ENCODE assay signal across 24 cellular contexts in the genomic region with DNA sequence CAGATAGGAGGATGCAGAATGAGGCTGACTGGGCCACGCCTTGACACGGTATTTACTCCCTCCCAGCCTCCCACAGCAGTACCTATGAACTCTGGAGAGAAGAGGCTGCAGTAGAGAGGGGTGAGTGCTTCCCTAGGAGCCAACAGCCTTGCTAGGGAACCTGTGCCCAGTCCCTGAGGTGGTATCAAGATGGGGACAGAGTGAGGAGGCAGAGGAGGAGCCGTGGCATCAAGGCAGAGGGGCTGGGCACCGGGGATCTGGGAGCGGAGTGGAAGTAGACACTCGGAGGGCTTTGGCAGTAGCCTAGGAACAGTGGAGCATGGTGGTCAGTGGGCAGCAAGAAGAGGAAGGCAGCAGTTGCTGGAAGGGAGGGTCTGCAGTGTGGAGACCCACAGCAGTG.
"Had no signal": no experiment of that assay in that cellular context is flagged by ENCODE, and none has a peak within 500 bp of the region (broad histone marks: within the 10 kb centered on the region; RNA-seq: fewer than 3 reads in every experiment).

No MANE protein-coding gene starts in this region.

- DNase-seq: dermis blood vessel endothelial cell; effector memory CD4-positive, alpha-beta T cell; esophagus squamous epithelium; gastrocnemius medialis; heart left ventricle; kidney; left lung; mesendoderm; midbrain; naive thymus-derived CD4-positive, alpha-beta T cell; nucleus accumbens; stimulated activated CD4-positive, alpha-beta T cell treated with anti-CD3 and anti-CD28 coated beads, Interleukin-2, amount 100 ng/mL, for 24 hours; stimulated activated CD4-positive, alpha-beta T cell treated with anti-CD3 and anti-CD28 coated beads, Interleukin-4, amount 100 ng/mL, for 24 hours; stimulated activated naive CD4-positive, alpha-beta T cell treated with Interleukin-2 at 50 U/mL for 16 hours; stomach; thyroid gland had no signal

- H3K27ac Mint-ChIP-seq: nephron; neural progenitor cell; stimulated activated effector memory CD8-positive, alpha-beta T cell treated with anti-CD3 and anti-CD28 coated beads, Interleukin-12 subunit alpha, Interleukin-12 subunit beta, amount 100 ng/mL, for 72 hours; type B pancreatic cell had no signal

- H3K27ac ChIP-seq: esophagus squamous epithelium, gastrocnemius medialis, heart left ventricle, hepatocyte, left lung, neural progenitor cell, ovary, stomach, thyroid gland had no signal

- H3K9ac ChIP-seq: neural progenitor cell had no signal

- H3K27me3 ChIP-seq: gastrocnemius medialis, hepatocyte, ovary, thyroid gland had no signal

- H3K79me2 ChIP-seq: hepatocyte had no signal

- H3K36me3 ChIP-seq: esophagus squamous epithelium, gastrocnemius medialis, heart left ventricle, left lung, neural progenitor cell, ovary, stomach, thyroid gland had no signal

- H3K9me3 Mint-ChIP-seq: stimulated activated effector memory CD8-positive, alpha-beta T cell treated with anti-CD3 and anti-CD28 coated beads, Interleukin-12 subunit alpha, Interleukin-12 subunit beta, amount 100 ng/mL, for 72 hours; type B pancreatic cell had no signal

- H3K4me3 Mint-ChIP-seq: naive thymus-derived CD4-positive, alpha-beta T cell; nephron; neural progenitor cell; stimulated activated effector memory CD8-positive, alpha-beta T cell treated with anti-CD3 and anti-CD28 coated beads, Interleukin-12 subunit alpha, Interleukin-12 subunit beta, amount 100 ng/mL, for 72 hours; type B pancreatic cell had no signal

- H3K4me1 ChIP-seq: left lung, neural progenitor cell had no signal

- ATAC-seq: gastrocnemius medialis; left lung; naive thymus-derived CD4-positive, alpha-beta T cell; sciatic nerve; stimulated activated effector memory CD8-positive, alpha-beta T cell treated with anti-CD3 and anti-CD28 coated beads, Interleukin-12 subunit alpha, Interleukin-12 subunit beta, amount 100 ng/mL, for 72 hours had no signal

- H3K36me3 Mint-ChIP-seq: neural progenitor cell; stimulated activated effector memory CD8-positive, alpha-beta T cell treated with anti-CD3 and anti-CD28 coated beads, Interleukin-12 subunit alpha, Interleukin-12 subunit beta, amount 100 ng/mL, for 72 hours; type B pancreatic cell had no signal

- H3K4me1 Mint-ChIP-seq: naive thymus-derived CD4-positive, alpha-beta T cell had no signal

- H3K4me3 ChIP-seq: coronary artery, esophagus squamous epithelium, gastrocnemius medialis, heart left ventricle, hepatocyte, left lung, neural progenitor cell, ovary, stomach, thyroid gland had no signal

- H3K4me2 ChIP-seq: hepatocyte, neural progenitor cell had no signal

- H2AFZ ChIP-seq: hepatocyte, neural progenitor cell had no signal

- H3K9me3 ChIP-seq: esophagus squamous epithelium, gastrocnemius medialis, heart left ventricle, left lung, ovary, stomach, thyroid gland had no signal
